In genomic region chr19:4064073-4064550, GRCh38 we compare ENCODE assay signal across 8 cellular contexts. TPM values are rescaled to one million over a fixed set of nuclear protein-coding genes. Genes with fewer than 3 reads are reported as not detected.
DNase-seq lines count a peak whose midpoint lies in the region; ATAC-seq and TF ChIP-seq lines count a peak whose summit lies in the region.

No MANE protein-coding gene starts in this region.

- no peaks in the 10 kb centered on the region for H3K9me3 Mint-ChIP-seq in activated T-cell treated with anti-CD3 and anti-CD28 coated beads, Interleukin-2, amount 50 U/mL, for 4 hours
- no peaks in the 10 kb centered on the region for H3K9me3 Mint-ChIP-seq in activated naive CD8-positive, alpha-beta T cell treated with anti-CD3 and anti-CD28 coated beads, Interleukin-2, amount 50 U/mL, for 24 hours

- H3K4me3 Mint-ChIP-seq in activated T-cell treated with anti-CD3 and anti-CD28 coated beads, Interleukin-2, amount 50 U/mL, for 4 hours = peak overlapping the region; percentile 89
- H3K4me3 Mint-ChIP-seq in activated naive CD8-positive, alpha-beta T cell treated with anti-CD3 and anti-CD28 coated beads, Interleukin-2, amount 50 U/mL, for 24 hours = peak overlapping the region; percentile 87

- DNase-seq in activated T-cell treated with anti-CD3 and anti-CD28 coated beads, Interleukin-2, amount 50 U/mL, for 4 hours = no peak
- no peak for DNase-seq in activated T-cell treated with anti-CD3 and anti-CD28 coated beads, Interleukin-2, amount 50 U/mL, for 48 hours
- DNase-seq in activated naive CD8-positive, alpha-beta T cell treated with anti-CD3 and anti-CD28 coated beads, Interleukin-2, amount 50 U/mL, for 24 hours = no peak
- peak; percentile 65 for DNase-seq in iris pigment epithelial cell (ENCODE audit: low read depth)
- DNase-seq in omental fat pad (ENCODE audit: low spot score) = no peak
- DNase-seq in HuH-7 (ENCODE audit: low spot score) = no peak

- H3K27me3 Mint-ChIP-seq in activated T-cell treated with anti-CD3 and anti-CD28 coated beads, Interleukin-2, amount 50 U/mL, for 4 hours (ENCODE audit: low read depth) = no peaks in the 10 kb centered on the region
- H3K27me3 Mint-ChIP-seq in activated naive CD8-positive, alpha-beta T cell treated with anti-CD3 and anti-CD28 coated beads, Interleukin-2, amount 50 U/mL, for 24 hours = no peaks in the 10 kb centered on the region

- H3K36me3 Mint-ChIP-seq in activated T-cell treated with anti-CD3 and anti-CD28 coated beads, Interleukin-2, amount 50 U/mL, for 4 hours (ENCODE audit: insufficient read depth) = peaks cover 3% of the 10 kb centered on the region
- peaks cover 4% of the 10 kb centered on the region for H3K36me3 Mint-ChIP-seq in activated naive CD8-positive, alpha-beta T cell treated with anti-CD3 and anti-CD28 coated beads, Interleukin-2, amount 50 U/mL, for 24 hours (ENCODE audit: low read depth)

- H3K27ac Mint-ChIP-seq in activated naive CD8-positive, alpha-beta T cell treated with anti-CD3 and anti-CD28 coated beads, Interleukin-2, amount 50 U/mL, for 24 hours = peak overlapping the region; percentile 94

- peaks cover 40% of the 10 kb centered on the region for H3K4me1 Mint-ChIP-seq in activated T-cell treated with anti-CD3 and anti-CD28 coated beads, Interleukin-2, amount 50 U/mL, for 4 hours (ENCODE audit: low read depth)
- H3K4me1 Mint-ChIP-seq in activated naive CD8-positive, alpha-beta T cell treated with anti-CD3 and anti-CD28 coated beads, Interleukin-2, amount 50 U/mL, for 24 hours = peaks cover 46% of the 10 kb centered on the region

- no peaks in the 10 kb centered on the region for H3K27me3 ChIP-seq in stomach smooth muscle (ENCODE audit: control insufficient read depth in 1 of 2, insufficient read depth in 2 of 2, low read length in 2 of 2)

- peak overlapping the region; percentile 79 to 83 for H3K9ac ChIP-seq in stomach smooth muscle (ENCODE audit: low read length in 2 of 2)

- peak overlapping the region; percentile 90 for H3K27ac ChIP-seq in stomach smooth muscle (ENCODE audit: low read length)

- ATAC-seq in activated T-cell treated with anti-CD3 and anti-CD28 coated beads, Interleukin-2, amount 50 U/mL, for 4 hours = no peak
- no peak for ATAC-seq in activated naive CD8-positive, alpha-beta T cell treated with anti-CD3 and anti-CD28 coated beads, Interleukin-2, amount 50 U/mL, for 24 hours
- ATAC-seq in omental fat pad (ENCODE audit: low FRiP score) = no peak
- no peak for ATAC-seq in GM18517 (IDR thresholded peaks at IDR 0.05; ENCODE audit: unreplicated experiment)

- peak overlapping the region; percentile 80 for H3K4me3 ChIP-seq in stomach smooth muscle (ENCODE audit: low read length in 2 of 2)

- H3K36me3 ChIP-seq in stomach smooth muscle (ENCODE audit: control insufficient read depth in 2 of 2, insufficient read depth in 2 of 2, low read length in 2 of 2) = peaks cover 0 to 2% of the 10 kb centered on the region in 2 donors

- no peaks in the 10 kb centered on the region for H3K9me3 ChIP-seq in stomach smooth muscle (ENCODE audit: control insufficient read depth in 2 of 2, low read length in 2 of 2)

- TF ChIP-seq CTCF in omental fat pad (IDR thresholded peaks at IDR 0.05) = no peak

- peaks cover 62% of the 10 kb centered on the region for H3K4me1 ChIP-seq in stomach smooth muscle (ENCODE audit: control insufficient read depth, insufficient read depth, low read length)

RNA-seq across cellular contexts. Expression of gene ZBTB7A, which starts 2.6 kb away (rescaled TPM):
- 10 to 100 TPM; 46.6 to 49.6 (median 47.4) TPM for total RNA-seq in activated T-cell treated with anti-CD3 and anti-CD28 coated beads, Interleukin-2, amount 50 U/mL, for 4 hours
- 10 to 100 TPM; 33.3 to 53.3 (median 38.4) TPM for total RNA-seq in omental fat pad

RNA-seq across cellular contexts. Expression of gene PIAS4, which starts 56.6 kb away (rescaled TPM):
- total RNA-seq in activated T-cell treated with anti-CD3 and anti-CD28 coated beads, Interleukin-2, amount 50 U/mL, for 4 hours = 10 to 100 TPM; 33.9 to 37.0 (median 35.3) TPM
- total RNA-seq in omental fat pad = 10 to 100 TPM; 10.6 to 21.6 (median 11.2) TPM

RNA-seq across cellular contexts. Expression of gene MAP2K2, which starts 59.8 kb away (rescaled TPM):
- total RNA-seq in activated T-cell treated with anti-CD3 and anti-CD28 coated beads, Interleukin-2, amount 50 U/mL, for 4 hours = 100 to 1,000 TPM; 136 to 143 (median 139) TPM
- 10 to 100 TPM; 47.4 to 65.2 (median 61.4) TPM for total RNA-seq in omental fat pad
